Comparison of ENCODE assay signal across 26 cellular contexts in genomic region chr7:5349437-5350173, GRCh38.
DNase-seq lines count a peak whose midpoint lies in the region; ATAC-seq and TF ChIP-seq lines count a peak whose summit lies in the region.
"Had no signal": no experiment of that assay in that cellular context is flagged by ENCODE, and none has a peak within 500 bp of the region (broad histone marks: within the 10 kb centered on the region; RNA-seq: fewer than 3 reads in every experiment).

No MANE protein-coding gene starts in this region.

- H3K4me3 ChIP-seq in iPS DF 6.9 (ENCODE audit: low read length) (peak overlapping the region; percentile 14; the same call in 1 of the 2 replicates), osteoblast (ENCODE audit: insufficient read depth, low read length) (no peak overlapping the region)
- H3K4me3 ChIP-seq in CD4-positive, alpha-beta memory T cell (ENCODE audit: low read length in 2 of 2): no peak overlapping the region
- H3K4me3 ChIP-seq: A549, BLaER1, gastrocnemius medialis, MG63 had no signal

- peak; percentile 26 for ATAC-seq in stimulated activated naive CD8-positive, alpha-beta T cell treated with anti-CD3 and anti-CD28 coated beads, Interleukin-15, amount 100 ng/mL, for 72 hours
- ATAC-seq in stimulated activated naive CD8-positive, alpha-beta T cell treated with anti-CD3 and anti-CD28 coated beads, Interleukin-15, Interleukin-2, amounts not matched to agents 100 U/mL and 50 U/mL, for 24 hours: no peak
- no peak for ATAC-seq in T-cell (replicated peaks in 1 of 4)
- no peak for ATAC-seq in GM19328 (IDR thresholded peaks at IDR 0.05; ENCODE audit: unreplicated experiment)
- ATAC-seq: activated T-cell treated with anti-CD3 and anti-CD28 coated beads, Interleukin-2, amount 50 U/mL, for 4 hours; esophagus mucosa; gastrocnemius medialis had no signal

- no peak overlapping the region for H3K4me3 Mint-ChIP-seq in stimulated activated naive CD8-positive, alpha-beta T cell treated with anti-CD3 and anti-CD28 coated beads, Interleukin-15, amount 100 ng/mL, for 72 hours
- H3K4me3 Mint-ChIP-seq in CD4-positive, alpha-beta memory T cell: no peak overlapping the region
- H3K4me3 Mint-ChIP-seq in T-cell: no peak overlapping the region
- H3K4me3 Mint-ChIP-seq: activated naive CD4-positive, alpha-beta T cell treated with anti-CD3 and anti-CD28 coated beads, Interleukin-2, amount 10 ng/mL, durations not matched to agents 7 days and 5 days; activated T-cell treated with anti-CD3 and anti-CD28 coated beads, Interleukin-2, amount 50 U/mL, for 4 hours; nephron; stimulated activated naive CD8-positive, alpha-beta T cell treated with anti-CD3 and anti-CD28 coated beads, Interleukin-15, Interleukin-2, amounts not matched to agents 100 ng/mL and 50 ng/mL, for 24 hours; type B pancreatic cell had no signal

- intact Hi-C loops in CD4-positive, alpha-beta memory T cell (cut with micrococcal nuclease): no loop called here

- H4K20me1 ChIP-seq in osteoblast (ENCODE audit: insufficient read depth, low read length): peaks cover 47% of the 10 kb centered on the region

- H3K27me3 ChIP-seq in iPS DF 6.9 (ENCODE audit: control insufficient read depth, insufficient read depth, low read length) (peaks cover 21% of the 10 kb centered on the region), osteoblast (ENCODE audit: insufficient read depth, low read length) (no peaks in the 10 kb centered on the region)
- H3K27me3 ChIP-seq in CD4-positive, alpha-beta memory T cell (ENCODE audit: insufficient read depth, low read length): no peaks in the 10 kb centered on the region
- H3K27me3 ChIP-seq: BLaER1, gastrocnemius medialis, MG63 had no signal

- peaks cover 0 to 8% of the 10 kb centered on the region in 2 donors for H3K9me3 Mint-ChIP-seq in stimulated activated naive CD8-positive, alpha-beta T cell treated with anti-CD3 and anti-CD28 coated beads, Interleukin-15, amount 100 ng/mL, for 72 hours
- peaks cover 0 to 3% (median 0%) of the 10 kb centered on the region in 8 donors for H3K9me3 Mint-ChIP-seq in CD4-positive, alpha-beta memory T cell
- H3K9me3 Mint-ChIP-seq in T-cell: no peaks in the 10 kb centered on the region
- H3K9me3 Mint-ChIP-seq: activated T-cell treated with anti-CD3 and anti-CD28 coated beads, Interleukin-2, amount 50 U/mL, for 4 hours; stimulated activated naive CD8-positive, alpha-beta T cell treated with anti-CD3 and anti-CD28 coated beads, Interleukin-15, Interleukin-2, amounts not matched to agents 100 ng/mL and 50 ng/mL, for 24 hours; type B pancreatic cell had no signal

- H3K36me3 ChIP-seq in iPS DF 6.9 (ENCODE audit: control insufficient read depth, insufficient read depth, low read length) (peaks cover 2% of the 10 kb centered on the region; the same call in 1 of the 2 replicates), osteoblast (ENCODE audit: insufficient read depth, low read length) (peaks cover 42% of the 10 kb centered on the region)
- peaks cover 28% of the 10 kb centered on the region for H3K36me3 ChIP-seq in CD4-positive, alpha-beta memory T cell (ENCODE audit: insufficient read depth, low read length)

- no CpG with 5 or more reads among the region's 34 CpGs for WGBS in iPS DF 6.9 (ENCODE audit: insufficient coverage, insufficient read length)

- no peak overlapping the region for H2AFZ ChIP-seq in osteoblast (ENCODE audit: low read length)

- H3K4me1 ChIP-seq in iPS DF 6.9 (ENCODE audit: control insufficient read depth, insufficient read depth, low read length) (peaks cover 4% of the 10 kb centered on the region; the same call in 1 of the 2 replicates), osteoblast (ENCODE audit: insufficient read depth, low read length) (peaks cover 2% of the 10 kb centered on the region)
- no peaks in the 10 kb centered on the region for H3K4me1 ChIP-seq in CD4-positive, alpha-beta memory T cell (ENCODE audit: insufficient read depth, low read length)
- H3K4me1 ChIP-seq: A549 had no signal

- CTCF ChIA-PET in CD4-positive, alpha-beta memory T cell (lab: Charles Lee; ENCODE audit: partially characterized antibody): no interaction called here
- CTCF ChIA-PET in T-cell (lab: Charles Lee): no interaction called here

- H3K4me1 Mint-ChIP-seq in stimulated activated naive CD8-positive, alpha-beta T cell treated with anti-CD3 and anti-CD28 coated beads, Interleukin-15, amount 100 ng/mL, for 72 hours: peaks cover 4% of the 10 kb centered on the region
- H3K4me1 Mint-ChIP-seq in CD4-positive, alpha-beta memory T cell: peaks cover 5 to 10% (median 6%) of the 10 kb centered on the region in 4 donors
- peaks cover 5 to 10% (median 5%) of the 10 kb centered on the region in 3 donors for H3K4me1 Mint-ChIP-seq in T-cell

- peak overlapping the region in 1 of 2 donors; percentile 27 for H3K27ac Mint-ChIP-seq in stimulated activated naive CD8-positive, alpha-beta T cell treated with anti-CD3 and anti-CD28 coated beads, Interleukin-15, amount 100 ng/mL, for 72 hours
- H3K27ac Mint-ChIP-seq in CD4-positive, alpha-beta memory T cell: no peak overlapping the region
- no peak overlapping the region for H3K27ac Mint-ChIP-seq in T-cell
- H3K27ac Mint-ChIP-seq: activated naive CD4-positive, alpha-beta T cell treated with anti-CD3 and anti-CD28 coated beads, Interleukin-2, amount 10 ng/mL, durations not matched to agents 7 days and 5 days; stimulated activated naive CD8-positive, alpha-beta T cell treated with anti-CD3 and anti-CD28 coated beads, Interleukin-15, Interleukin-2, amounts not matched to agents 100 ng/mL and 50 ng/mL, for 24 hours; type B pancreatic cell had no signal

- no peak overlapping the region for H3K27ac ChIP-seq in iPS DF 6.9 (ENCODE audit: low read length)
- no peak overlapping the region for H3K27ac ChIP-seq in osteoblast (ENCODE audit: low read depth, low read length)
- H3K27ac ChIP-seq in CD4-positive, alpha-beta memory T cell (ENCODE audit: low read depth, low read length): no peak overlapping the region
- H3K27ac ChIP-seq: A549, BLaER1, gastrocnemius medialis had no signal

- H3K36me3 Mint-ChIP-seq in CD4-positive, alpha-beta memory T cell: peaks cover 35 to 41% of the 10 kb centered on the region in 2 donors
- H3K36me3 Mint-ChIP-seq in T-cell: peaks cover 49% of the 10 kb centered on the region

- H3K9me3 ChIP-seq in iPS DF 6.9 (ENCODE audit: control insufficient read depth, insufficient read depth, low read length): no peaks in the 10 kb centered on the region
- H3K9me3 ChIP-seq in osteoblast (ENCODE audit: low read depth, low read length): no peaks in the 10 kb centered on the region
- peaks cover 0 to under 1% of the 10 kb centered on the region in 2 donors for H3K9me3 ChIP-seq in CD4-positive, alpha-beta memory T cell (ENCODE audit: control insufficient read depth in 1 of 2, low read length in 2 of 2)
- H3K9me3 ChIP-seq: A549, gastrocnemius medialis, MG63 had no signal

- no peak overlapping the region for H3K4me2 ChIP-seq in osteoblast (ENCODE audit: insufficient read depth, low read length)
- H3K4me2 ChIP-seq: A549, BLaER1 had no signal

- POLR2A ChIA-PET in CD4-positive, alpha-beta memory T cell (lab: Charles Lee; ENCODE audit: partially characterized antibody): no interaction called here
- POLR2A ChIA-PET in T-cell (lab: Charles Lee): no interaction called here

- no peaks in the 10 kb centered on the region for H3K27me3 Mint-ChIP-seq in stimulated activated naive CD8-positive, alpha-beta T cell treated with anti-CD3 and anti-CD28 coated beads, Interleukin-15, amount 100 ng/mL, for 72 hours
- H3K27me3 Mint-ChIP-seq in CD4-positive, alpha-beta memory T cell: no peaks in the 10 kb centered on the region
- H3K27me3 Mint-ChIP-seq in T-cell: no peaks in the 10 kb centered on the region
- H3K27me3 Mint-ChIP-seq: activated naive CD4-positive, alpha-beta T cell treated with anti-CD3 and anti-CD28 coated beads, Interleukin-2, amount 10 ng/mL, durations not matched to agents 7 days and 5 days; stimulated activated naive CD8-positive, alpha-beta T cell treated with anti-CD3 and anti-CD28 coated beads, Interleukin-15, Interleukin-2, amounts not matched to agents 100 ng/mL and 50 ng/mL, for 24 hours; type B pancreatic cell had no signal

- H3K79me2 ChIP-seq in osteoblast (ENCODE audit: insufficient read depth, low read length): peaks cover 82% of the 10 kb centered on the region

- no peak for TF ChIP-seq CTCF in osteoblast (IDR thresholded peaks at IDR 0.05; ENCODE audit: extremely low read depth, low read depth, low read length)

- no peak for DNase-seq in stimulated activated naive CD8-positive, alpha-beta T cell treated with anti-CD3 and anti-CD28 coated beads, Interleukin-15, amount 100 ng/mL, for 72 hours
- no peak for DNase-seq in stimulated activated naive CD8-positive, alpha-beta T cell treated with anti-CD3 and anti-CD28 coated beads, Interleukin-15, Interleukin-2, amounts not matched to agents 100 U/mL and 50 U/mL, for 24 hours
- no peak for DNase-seq in iPS DF 6.9 (ENCODE audit: low read depth, low spot score)
- DNase-seq in osteoblast (ENCODE audit: insufficient read length, low spot score, missing footprints): peak; percentile 76
- DNase-seq in CD4-positive, alpha-beta memory T cell: no peak
- no peak for DNase-seq in T-cell
- no peak for DNase-seq in activated CD4-positive, CD25-positive, alpha-beta regulatory T cell treated with anti-CD3 and anti-CD28 coated beads, Interleukin-2, amount 50 U/mL, for 72 hours
- DNase-seq: activated CD4-positive, alpha-beta T cell treated with anti-CD3 and anti-CD28 coated beads for 4 hours; activated naive CD4-positive, alpha-beta T cell treated with anti-CD3 and anti-CD28 coated beads, Interleukin-2, amount 10 ng/mL, durations not matched to agents 7 days and 5 days; activated T-cell treated with anti-CD3 and anti-CD28 coated beads, Interleukin-2, amount 50 U/mL, for 4 hours; Calu3; gastrocnemius medialis; left cardiac atrium; MG63; NCI-H1436; NCI-H2107; NCI-H510A; NK-92 treated with Interleukin-12 subunit alpha and Interleukin-12 subunit beta, amount 100 ng/mL, for 24 hours; stimulated activated CD4-positive, alpha-beta T cell treated with anti-CD3 and anti-CD28 coated beads, Interleukin-2, amount 100 ng/mL, for 48 hours had no signal
